Comparison of ENCODE assay signal across 15 cellular contexts in the genomic region with DNA sequence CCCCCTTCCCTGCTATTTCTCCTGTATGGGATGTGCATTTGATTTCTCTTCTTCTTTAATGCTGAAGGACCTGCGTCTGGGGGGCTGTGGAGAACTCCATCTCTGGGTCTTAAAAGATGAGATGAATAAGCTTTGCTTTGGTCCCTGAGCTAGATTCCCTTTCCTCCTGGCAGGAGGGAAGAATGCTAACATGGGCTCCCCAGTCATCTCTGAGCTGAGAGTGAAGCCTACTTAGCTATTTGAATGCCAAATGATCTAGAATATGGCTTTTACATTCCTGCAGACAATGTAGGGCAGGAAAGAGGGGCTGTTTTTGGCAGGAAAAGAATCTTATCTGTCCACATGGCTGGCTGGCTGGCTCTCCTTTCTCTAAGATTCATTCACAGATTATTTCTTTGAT.
"Had no signal": no experiment of that assay in that cellular context is flagged by ENCODE, and none has a peak within 500 bp of the region (broad histone marks: within the 10 kb centered on the region; RNA-seq: fewer than 3 reads in every experiment).

No MANE protein-coding gene starts in this region.

- H3K4me1 ChIP-seq: breast epithelium, foreskin keratinocyte, parathyroid adenoma had no signal

- H3K79me2 ChIP-seq: parathyroid adenoma had no signal

- H3K9ac ChIP-seq: parathyroid adenoma had no signal

- H3K27ac ChIP-seq: breast epithelium, esophagus squamous epithelium, foreskin keratinocyte, heart left ventricle, left lung, parathyroid adenoma, skin epidermis, thyroid gland had no signal

- H3K27ac Mint-ChIP-seq: activated B cell treated with CpG ODN at 0.5 μM for 24 hours; activated CD4-positive, alpha-beta T cell treated with anti-CD3 and anti-CD28 coated beads, Interleukin-2, amount 10 ng/mL, durations not matched to agents 7 days and 5 days; activated naive CD4-positive, alpha-beta T cell treated with anti-CD3 and anti-CD28 coated beads, Interleukin-2, amount 50 U/mL, for 72 hours; T-helper 1 cell treated with Interleukin-12 subunit alpha and Interleukin-12 subunit beta and Interleukin-4 antibody, amounts not matched to agents 30 μg/mL and 1 μg/mL, for 36 hours had no signal

- H3K27me3 Mint-ChIP-seq: activated B cell treated with CpG ODN at 0.5 μM for 24 hours; activated CD4-positive, alpha-beta T cell treated with anti-CD3 and anti-CD28 coated beads, Interleukin-2, amount 10 ng/mL, durations not matched to agents 7 days and 5 days had no signal

- H2AFZ ChIP-seq: parathyroid adenoma had no signal

- H3K4me3 ChIP-seq: breast epithelium, esophagus squamous epithelium, heart left ventricle, left lung, skin epidermis, thyroid gland had no signal

- H3K9me3 ChIP-seq: breast epithelium, esophagus squamous epithelium, heart left ventricle, left lung, thyroid gland had no signal

- H3K27me3 ChIP-seq: breast epithelium, esophagus squamous epithelium, foreskin keratinocyte, heart left ventricle, left lung, thyroid gland had no signal

- ATAC-seq: activated naive CD4-positive, alpha-beta T cell treated with anti-CD3 and anti-CD28 coated beads, Interleukin-2, amount 50 U/mL, for 72 hours; foreskin keratinocyte; left lung had no signal

- FAIRE-seq: keratinocyte, urothelium cell line had no signal

- DNase-seq: activated B cell treated with CpG ODN at 0.5 μM for 24 hours; activated CD4-positive, alpha-beta T cell treated with anti-CD3 and anti-CD28 coated beads, Interleukin-2, amount 10 ng/mL, durations not matched to agents 7 days and 5 days; activated T-cell treated with anti-CD3 and anti-CD28 coated beads, Interleukin-2, amount 50 U/mL, for 1 hour; esophagus squamous epithelium; foreskin keratinocyte; left lung; thyroid gland had no signal

- H3K4me1 Mint-ChIP-seq: activated B cell treated with CpG ODN at 0.5 μM for 24 hours had no signal

- H3K36me3 ChIP-seq: breast epithelium had no signal

- H3K4me3 Mint-ChIP-seq: activated B cell treated with CpG ODN at 0.5 μM for 24 hours; activated CD4-positive, alpha-beta T cell treated with anti-CD3 and anti-CD28 coated beads, Interleukin-2, amount 10 ng/mL, durations not matched to agents 7 days and 5 days; T-helper 1 cell treated with Interleukin-12 subunit alpha and Interleukin-12 subunit beta and Interleukin-4 antibody, amounts not matched to agents 30 μg/mL and 1 μg/mL, for 36 hours had no signal

- H3K9me3 Mint-ChIP-seq: activated B cell treated with CpG ODN at 0.5 μM for 24 hours; activated CD4-positive, alpha-beta T cell treated with anti-CD3 and anti-CD28 coated beads, Interleukin-2, amount 10 ng/mL, durations not matched to agents 7 days and 5 days; activated naive CD4-positive, alpha-beta T cell treated with anti-CD3 and anti-CD28 coated beads, Interleukin-2, amount 50 U/mL, for 72 hours; T-helper 1 cell treated with Interleukin-12 subunit alpha and Interleukin-12 subunit beta and Interleukin-4 antibody, amounts not matched to agents 30 μg/mL and 1 μg/mL, for 36 hours had no signal
